Comparison of ENCODE assay signal across 20 cellular contexts in the genomic region with DNA sequence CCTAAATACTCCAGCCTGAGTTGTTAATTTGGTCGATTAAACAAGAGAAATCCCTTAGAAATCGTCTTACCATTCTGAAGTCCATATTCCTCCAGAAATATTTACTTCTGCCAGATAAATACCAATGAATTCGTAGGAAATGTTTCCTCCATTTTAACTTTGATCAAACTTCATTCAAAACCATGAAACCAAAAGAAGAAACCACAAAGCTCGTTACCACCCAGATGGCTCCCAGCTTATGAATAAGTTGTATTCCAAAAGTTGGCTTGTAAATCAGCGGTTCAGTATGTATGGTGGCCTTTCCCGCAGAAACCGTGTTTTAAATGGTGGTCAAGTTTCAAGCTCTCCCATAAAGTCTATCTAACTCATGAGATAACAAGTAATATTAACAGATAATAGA.
A peak's percentile ranks its signal among the peaks of the same experiment; 100 is the strongest.
DNase-seq lines count a peak whose midpoint lies in the region; ATAC-seq and TF ChIP-seq lines count a peak whose summit lies in the region.
"Had no signal": no experiment of that assay in that cellular context is flagged by ENCODE, and none has a peak within 500 bp of the region (broad histone marks: within the 10 kb centered on the region; RNA-seq: fewer than 3 reads in every experiment).

No MANE protein-coding gene starts in this region.

- H3K4me3 ChIP-seq in breast epithelium: no peak overlapping the region
- H3K4me3 ChIP-seq: GM12878, HAP-1, heart right ventricle, vagina had no signal

- DNase-seq in MCF 10A (ENCODE audit: unreplicated experiment) (no peak), breast epithelium (ENCODE audit: low spot score in 2 of 2) (no peak), RPMI7951 (ENCODE audit: low read depth) (peak; percentile 29), SIG-M5 treated with dmso at 0.1 percent for 504 hours (lab: John Stamatoyannopoulos, UW; ENCODE audit: unreplicated experiment) (no peak), HuH-7 (ENCODE audit: low spot score) (no peak)
- peak; percentile 32 for DNase-seq in central memory CD4-positive, alpha-beta T cell
- DNase-seq: activated CD4-positive, alpha-beta T cell treated with anti-CD3 and anti-CD28 coated beads for 4 hours; GF-D8; heart right ventricle; KBM-7; NCI-H1092; NCI-H2081 treated with DMSO at 0.1 percent for 48 hours; NCI-H524; posterior cingulate gyrus; SHP77; stimulated activated CD4-positive, alpha-beta T cell treated with anti-CD3 and anti-CD28 coated beads, Interleukin-2, amount 100 ng/mL, for 24 hours had no signal

- peaks cover 8 to 24% of the 10 kb centered on the region in 2 donors for H3K4me1 ChIP-seq in breast epithelium
- H3K4me1 ChIP-seq: HAP-1 had no signal

- peaks cover 76% of the 10 kb centered on the region for H3K4me1 Mint-ChIP-seq in MCF 10A (ENCODE audit: insufficient read depth, unreplicated experiment)

- ATAC-seq in HG02678 (IDR thresholded peaks at IDR 0.05; ENCODE audit: unreplicated experiment): no peak
- ATAC-seq: GM12878, heart right ventricle had no signal

- no peaks in the 10 kb centered on the region for H3K9me3 Mint-ChIP-seq in MCF 10A (ENCODE audit: unreplicated experiment)

- H3K36me3 Mint-ChIP-seq in MCF 10A (ENCODE audit: insufficient read depth, unreplicated experiment): peaks cover 5% of the 10 kb centered on the region

- peak overlapping the region; percentile 78 for H3K27ac Mint-ChIP-seq in MCF 10A (ENCODE audit: low read depth, unreplicated experiment)

- no peaks in the 10 kb centered on the region for H3K27me3 Mint-ChIP-seq in MCF 10A (ENCODE audit: insufficient read depth, unreplicated experiment)

- CTCF ChIA-PET in MCF 10A (lab: Yijun Ruan, JAX): interaction anchor here (0.7 to 1.5 kb wide), 4 partner anchors 9 to 993 kb away, joined by 3 to 6 read pairs (median 6); no protein-coding TSS in a partner anchor

- no peaks in the 10 kb centered on the region for H3K9me3 ChIP-seq in breast epithelium
- H3K9me3 ChIP-seq: HAP-1, heart right ventricle, vagina had no signal

- no peak for TF ChIP-seq CTCF in MCF 10A (IDR thresholded peaks at IDR 0.05; ENCODE audit: unreplicated experiment)
- TF ChIP-seq CTCF in breast epithelium (IDR thresholded peaks at IDR 0.05): no peak

- BruUV-seq in MCF 10A (replicated peaks; lab: Mats Ljungman, UMichigan): no TSS peak

- H3K36me3 ChIP-seq in breast epithelium: no peaks in the 10 kb centered on the region
- H3K36me3 ChIP-seq: HAP-1, heart right ventricle, vagina had no signal

- TF ChIP-seq POLR2A in breast epithelium (IDR thresholded peaks at IDR 0.05): no peak

- intact Hi-C loops in MCF 10A (cut with micrococcal nuclease): no loop called here
- intact Hi-C loops in breast epithelium (cut with DNase I; ENCODE audit: low total_unique reads): no loop called here

- H3K27me3 ChIP-seq in breast epithelium: no peaks in the 10 kb centered on the region
- H3K27me3 ChIP-seq: heart right ventricle, vagina had no signal

- H3K27ac ChIP-seq in breast epithelium: no peak overlapping the region
- H3K27ac ChIP-seq: heart right ventricle, vagina had no signal

- no peak overlapping the region for H3K4me3 Mint-ChIP-seq in MCF 10A (ENCODE audit: unreplicated experiment)

- POLR2A ChIA-PET in MCF 10A (lab: Yijun Ruan, JAX): interaction anchor here (0.9 to 1.4 kb wide), 2 partner anchors 14 to 17 kb away, joined by 3 to 4 read pairs; no protein-coding TSS in a partner anchor

Comparison
In these comparisons a context has a peak if more than half of its experiments do, and no peak if none do; other contexts are left out.
1. DNase-seq: peak in RPMI7951 (single experiment) and central memory CD4-positive, alpha-beta T cell (single experiment); none in MCF 10A (single experiment), breast epithelium (0 of 2), SIG-M5 treated with dmso at 0.1 percent for 504 hours (single experiment) and HuH-7 (single experiment).